6 cellular contexts compared by ENCODE assay signal in genomic region chr2:78568921-78569320, GRCh38.
"Had no signal": no experiment of that assay in that cellular context is flagged by ENCODE, and none has a peak within 500 bp of the region (broad histone marks: within the 10 kb centered on the region; RNA-seq: fewer than 3 reads in every experiment).

No MANE protein-coding gene starts in this region.

- H3K4me3 ChIP-seq: GM23248, K562 had no signal

- H3K4me3 Mint-ChIP-seq: H9 had no signal

- H3K9ac ChIP-seq: GM23248 had no signal

- H3K27ac Mint-ChIP-seq: H9 had no signal

- ATAC-seq: K562 had no signal

- DNase-seq: GM23248, H9, HCEC 1CT, IMR-90, KG1 had no signal

- H3K9me3 Mint-ChIP-seq: H9 had no signal

- H3K27ac ChIP-seq: GM23248 had no signal

- H2AFZ ChIP-seq: GM23248 had no signal
